Comparison of ENCODE assay signal across 22 cellular contexts in genomic region chr14:96574171-96574632, GRCh38.
DNase-seq lines count a peak whose midpoint lies in the region; ATAC-seq and TF ChIP-seq lines count a peak whose summit lies in the region.
"Had no signal": no experiment of that assay in that cellular context is flagged by ENCODE, and none has a peak within 500 bp of the region (broad histone marks: within the 10 kb centered on the region; RNA-seq: fewer than 3 reads in every experiment).

No MANE protein-coding gene starts in this region.

- DNase-seq in GM04504 (ENCODE audit: low read depth) (peak; percentile 5), MV-4-11 (lab: John Stamatoyannopoulos, UW) (peak; percentile 35), nephron progenitor cell (no peak), hepatocyte (ENCODE audit: low spot score) (no peak), NCI-H2107 (lab: John Stamatoyannopoulos, UW) (no peak)
- no peak for DNase-seq in activated T-cell treated with anti-CD3 and anti-CD28 coated beads, Interleukin-2, amount 50 U/mL, for 48 hours
- DNase-seq: activated CD4-positive, alpha-beta T cell treated with anti-CD3 and anti-CD28 coated beads, Interleukin-2, amount 10 ng/mL, durations not matched to agents 24 days and 14 days; AML-193; effector CD4-positive, alpha-beta T cell; heart left ventricle; immature natural killer cell; MM.1S; NCI-H2227 treated with DMSO at 0.1 percent for 48 hours; psoas muscle; SHP77 treated with DMSO at 0.1 percent for 48 hours; T-helper 1 cell had no signal

- H3K27ac ChIP-seq in hepatocyte: no peak overlapping the region
- H3K27ac ChIP-seq: cardiac muscle cell, heart left ventricle, HL-60, psoas muscle had no signal

- H3K4me3 Mint-ChIP-seq in nephron progenitor cell: no peak overlapping the region
- H3K4me3 Mint-ChIP-seq: activated CD4-positive, alpha-beta T cell treated with anti-CD3 and anti-CD28 coated beads, Interleukin-2, amount 10 ng/mL, durations not matched to agents 24 days and 14 days; IgD-negative memory B cell; immature natural killer cell had no signal

- H3K79me2 ChIP-seq in hepatocyte: no peaks in the 10 kb centered on the region

- peaks cover 34% of the 10 kb centered on the region for H3K4me1 Mint-ChIP-seq in nephron progenitor cell

- no peak overlapping the region for H2AFZ ChIP-seq in hepatocyte

- no peaks in the 10 kb centered on the region for H3K36me3 ChIP-seq in hepatocyte (replicated peaks; ENCODE audit: insufficient read depth, low read depth)
- H3K36me3 ChIP-seq: cardiac muscle cell had no signal

- H3K27ac Mint-ChIP-seq in nephron progenitor cell: peak overlapping the region; percentile 27
- H3K27ac Mint-ChIP-seq: activated CD4-positive, alpha-beta T cell treated with anti-CD3 and anti-CD28 coated beads, Interleukin-2, amount 10 ng/mL, durations not matched to agents 24 days and 14 days; IgD-negative memory B cell had no signal

- no peaks in the 10 kb centered on the region for H3K9me3 Mint-ChIP-seq in nephron progenitor cell
- H3K9me3 Mint-ChIP-seq: activated CD4-positive, alpha-beta T cell treated with anti-CD3 and anti-CD28 coated beads, Interleukin-2, amount 10 ng/mL, durations not matched to agents 24 days and 14 days; IgD-negative memory B cell; immature natural killer cell had no signal

- H3K27me3 Mint-ChIP-seq in nephron progenitor cell (ENCODE audit: low read depth, poor library complexity): no peaks in the 10 kb centered on the region
- H3K27me3 Mint-ChIP-seq: activated CD4-positive, alpha-beta T cell treated with anti-CD3 and anti-CD28 coated beads, Interleukin-2, amount 10 ng/mL, durations not matched to agents 24 days and 14 days; IgD-negative memory B cell had no signal

- TF ChIP-seq CTCF in nephron progenitor cell (IDR thresholded peaks at IDR 0.05) (no peak), hepatocyte (IDR thresholded peaks at IDR 0.05; ENCODE audit: poor library complexity) (no peak)

- H3K4me2 ChIP-seq in hepatocyte: no peak overlapping the region

- H3K9me2 ChIP-seq in hepatocyte (replicated peaks; ENCODE audit: insufficient read depth): no peaks in the 10 kb centered on the region

- peaks cover 26% of the 10 kb centered on the region for H3K36me3 Mint-ChIP-seq in nephron progenitor cell (ENCODE audit: low read depth)

- peaks cover 9% of the 10 kb centered on the region for H3K4me1 ChIP-seq in hepatocyte (ENCODE audit: insufficient read depth)

- H4K20me1 ChIP-seq in hepatocyte (ENCODE audit: insufficient read depth, poor library complexity, severe bottlenecking): peaks cover 6% of the 10 kb centered on the region

- no peaks in the 10 kb centered on the region for H3K9me3 ChIP-seq in hepatocyte (ENCODE audit: low read depth)
- H3K9me3 ChIP-seq: heart left ventricle, psoas muscle had no signal

- ATAC-seq in esophagus mucosa (peak; percentile 15), HG02588 (IDR thresholded peaks at IDR 0.05; ENCODE audit: unreplicated experiment) (no peak)
- ATAC-seq: HCT116, psoas muscle had no signal

- no peak overlapping the region for H3K4me3 ChIP-seq in hepatocyte
- H3K4me3 ChIP-seq: cardiac muscle cell, heart left ventricle, psoas muscle had no signal

- no peaks in the 10 kb centered on the region for H3K27me3 ChIP-seq in hepatocyte
- H3K27me3 ChIP-seq: cardiac muscle cell, heart left ventricle had no signal

- 76% methylated on average over 2 of the region's 2 CpGs for WGBS in hepatocyte (ENCODE audit: low lambda C conversion rate, missing lambda C conversion rate)

Comparison
In these comparisons a context has a peak if more than half of its experiments do, and no peak if none do; other contexts are left out.
1. DNase-seq: peak in GM04504 (single experiment) and MV-4-11 (single experiment); none in nephron progenitor cell (single experiment), hepatocyte (single experiment), activated T-cell treated with anti-CD3 and anti-CD28 coated beads, Interleukin-2, amount 50 U/mL, for 48 hours (0 of 2) and NCI-H2107 (single experiment).